23 cellular contexts compared by ENCODE assay signal in genomic region chr2:190844700-190845410, GRCh38. TPM values are rescaled to one million over a fixed set of nuclear protein-coding genes. Genes with fewer than 3 reads are reported as not detected.
A peak's percentile ranks its signal among the peaks of the same experiment; 100 is the strongest.
DNase-seq lines count a peak whose midpoint lies in the region; ATAC-seq, FAIRE-seq and TF ChIP-seq lines count a peak whose summit lies in the region.
"Had no signal": no experiment of that assay in that cellular context is flagged by ENCODE, and none has a peak within 500 bp of the region (broad histone marks: within the 10 kb centered on the region; RNA-seq: fewer than 3 reads in every experiment).

No MANE protein-coding gene starts in this region.

- 83% methylated on average over 3 of the region's 4 CpGs for WGBS in mesenchymal stem cell

- H3K4me3 ChIP-seq in mesenchymal stem cell (ENCODE audit: insufficient read depth in 1 of 2, low read depth in 1 of 2, low read length in 2 of 2) = no peak overlapping the region
- H3K4me3 ChIP-seq: BLaER1, ovary, right atrium auricular region had no signal

- H2BK5ac ChIP-seq in mesenchymal stem cell (ENCODE audit: low read depth, low read length, poor library complexity, severe bottlenecking) = peak overlapping the region; percentile 60

- no peak for ATAC-seq in activated CD8-positive, alpha-beta T cell treated with anti-CD3 and anti-CD28 coated beads for 36 hours
- no peak for ATAC-seq in activated CD8-positive, alpha-beta T cell treated with anti-CD3 and anti-CD28 coated beads, Interleukin-2, amount 10 ng/mL, durations not matched to agents 7 days and 5 days
- ATAC-seq: naive thymus-derived CD4-positive, alpha-beta T cell had no signal

- no peaks in the 10 kb centered on the region for H3K79me1 ChIP-seq in mesenchymal stem cell (replicated peaks; ENCODE audit: low read length, poor library complexity, severe bottlenecking)

- no peak overlapping the region for H3K4ac ChIP-seq in mesenchymal stem cell (ENCODE audit: low read depth in 1 of 2, low read length in 2 of 2)

- peak overlapping the region; percentile 25 for H3K4me3 Mint-ChIP-seq in activated CD8-positive, alpha-beta T cell treated with anti-CD3 and anti-CD28 coated beads for 36 hours
- no peak overlapping the region for H3K4me3 Mint-ChIP-seq in activated CD8-positive, alpha-beta T cell treated with anti-CD3 and anti-CD28 coated beads, Interleukin-2, amount 10 ng/mL, durations not matched to agents 7 days and 5 days
- peak overlapping the region; percentile 16 for H3K4me3 Mint-ChIP-seq in activated T-helper 1 cell treated with anti-CD3 and anti-CD28 coated beads, Interleukin-12 subunit alpha, Interleukin-12 subunit beta, Interleukin-2, Interleukin-4 antibody, amounts not matched to agents 30 ng/mL and 10 ng/mL and 1 ng/mL, durations not matched to agents 14 hours and 24 hours and 36 hours
- H3K4me3 Mint-ChIP-seq: activated T-helper 17 cell treated with anti-CD3 and anti-CD28 coated beads, Interleukin-2, amount 50 U/mL, for 72 hours; dendritic cell treated with granulocyte-macrophage colony-stimulating factor and Interleukin-4, amounts not matched to agents 40 ng/mL and 50 ng/mL, for 4 days; naive thymus-derived CD4-positive, alpha-beta T cell had no signal

- CTCF ChIA-PET in activated CD8-positive, alpha-beta T cell treated with anti-CD3 and anti-CD28 coated beads for 36 hours (lab: Charles Lee) = interaction anchor here (0.9 to 1.2 kb wide), 4 partner anchors 38 to 208 kb away, joined by 3 to 4 read pairs (median 4); no protein-coding TSS in a partner anchor
- CTCF ChIA-PET in activated CD8-positive, alpha-beta T cell treated with anti-CD3 and anti-CD28 coated beads, Interleukin-2, amount 10 ng/mL, durations not matched to agents 7 days and 5 days (lab: Charles Lee) = interaction anchor here (1.1 to 1.8 kb wide), 4 partner anchors 14 to 103 kb away, joined by 3 to 6 read pairs (median 4); no protein-coding TSS in a partner anchor

- FAIRE-seq in GM18507 (lab: Jason Lieb, UNC) = peak; percentile 5
- FAIRE-seq: HepG2 had no signal

- DNase-seq in activated CD8-positive, alpha-beta T cell treated with anti-CD3 and anti-CD28 coated beads for 36 hours = no peak
- no peak for DNase-seq in activated CD8-positive, alpha-beta T cell treated with anti-CD3 and anti-CD28 coated beads, Interleukin-2, amount 10 ng/mL, durations not matched to agents 7 days and 5 days
- DNase-seq in GM18507 (ENCODE audit: extremely low spot score, insufficient read length, low read depth) (no peak), mesenchymal stem cell (no peak), cerebellar cortex (ENCODE audit: low spot score) (no peak), ureter (ENCODE audit: low spot score) (no peak), dermis blood vessel endothelial cell (no peak)
- no peak for DNase-seq in activated T-helper 1 cell treated with anti-CD3 and anti-CD28 coated beads, Interleukin-12 subunit alpha, Interleukin-12 subunit beta, Interleukin-2, Interleukin-4 antibody, amounts not matched to agents 30 ng/mL and 10 ng/mL and 1 ng/mL, durations not matched to agents 14 hours and 24 hours and 36 hours (ENCODE audit: low spot score)
- DNase-seq: Caco-2; head of caudate nucleus; left colon; NCI-H1105 treated with DMSO at 0.1 percent for 48 hours; NCI-H2081; ovary; SIG-M5; stimulated activated CD4-positive, alpha-beta T cell treated with anti-CD3 and anti-CD28 coated beads, Interleukin-12 subunit alpha, Interleukin-12 subunit beta, amount 100 ng/mL, for 4 hours had no signal

- H2BK12ac ChIP-seq in mesenchymal stem cell (ENCODE audit: low read length in 2 of 2) = no peak overlapping the region

- H3K14ac ChIP-seq in mesenchymal stem cell (ENCODE audit: low read length in 2 of 2) = no peak overlapping the region

- TF ChIP-seq CTCF in activated CD8-positive, alpha-beta T cell treated with anti-CD3 and anti-CD28 coated beads for 36 hours (IDR thresholded peaks at IDR 0.05) = no peak

- H3K4me1 ChIP-seq in mesenchymal stem cell (ENCODE audit: control insufficient read depth, insufficient read depth, low read depth, low read length) = peaks cover 3% of the 10 kb centered on the region
- H3K4me1 ChIP-seq: BLaER1, right atrium auricular region had no signal

- H2BK120ac ChIP-seq in mesenchymal stem cell (ENCODE audit: low read depth, low read length) = no peak overlapping the region

- H2BK15ac ChIP-seq in mesenchymal stem cell (ENCODE audit: low read depth, poor library complexity, severe bottlenecking) = no peak overlapping the region

- no peak overlapping the region for H2AFZ ChIP-seq in mesenchymal stem cell (ENCODE audit: low read depth, low read length)

- H3K36me3 Mint-ChIP-seq in activated CD8-positive, alpha-beta T cell treated with anti-CD3 and anti-CD28 coated beads for 36 hours (ENCODE audit: low read depth) = no peaks in the 10 kb centered on the region
- H3K36me3 Mint-ChIP-seq in activated CD8-positive, alpha-beta T cell treated with anti-CD3 and anti-CD28 coated beads, Interleukin-2, amount 10 ng/mL, durations not matched to agents 7 days and 5 days (ENCODE audit: low read depth) = no peaks in the 10 kb centered on the region
- peaks cover 5% of the 10 kb centered on the region for H3K36me3 Mint-ChIP-seq in activated T-helper 1 cell treated with anti-CD3 and anti-CD28 coated beads, Interleukin-12 subunit alpha, Interleukin-12 subunit beta, Interleukin-2, Interleukin-4 antibody, amounts not matched to agents 30 ng/mL and 10 ng/mL and 1 ng/mL, durations not matched to agents 14 hours and 24 hours and 36 hours (ENCODE audit: low read depth)

- H3K18ac ChIP-seq in mesenchymal stem cell (ENCODE audit: low read depth in 1 of 2, low read length in 2 of 2) = no peak overlapping the region

- peak overlapping the region; percentile 92 for H3K27ac Mint-ChIP-seq in activated CD8-positive, alpha-beta T cell treated with anti-CD3 and anti-CD28 coated beads for 36 hours
- H3K27ac Mint-ChIP-seq in activated CD8-positive, alpha-beta T cell treated with anti-CD3 and anti-CD28 coated beads, Interleukin-2, amount 10 ng/mL, durations not matched to agents 7 days and 5 days = no peak overlapping the region
- peak overlapping the region; percentile 96 for H3K27ac Mint-ChIP-seq in activated T-helper 1 cell treated with anti-CD3 and anti-CD28 coated beads, Interleukin-12 subunit alpha, Interleukin-12 subunit beta, Interleukin-2, Interleukin-4 antibody, amounts not matched to agents 30 ng/mL and 10 ng/mL and 1 ng/mL, durations not matched to agents 14 hours and 24 hours and 36 hours
- H3K27ac Mint-ChIP-seq: activated T-helper 17 cell treated with anti-CD3 and anti-CD28 coated beads, Interleukin-2, amount 50 U/mL, for 72 hours; dendritic cell treated with granulocyte-macrophage colony-stimulating factor and Interleukin-4, amounts not matched to agents 40 ng/mL and 50 ng/mL, for 4 days had no signal

- no peaks in the 10 kb centered on the region for H3K27me3 ChIP-seq in mesenchymal stem cell (ENCODE audit: control insufficient read depth in 1 of 2, insufficient read depth in 1 of 2, low read length in 2 of 2)
- H3K27me3 ChIP-seq: BLaER1, ovary, right atrium auricular region had no signal

- H3K23ac ChIP-seq in mesenchymal stem cell (ENCODE audit: low read length in 2 of 2) = no peak overlapping the region

- peaks cover 31% of the 10 kb centered on the region for H3K4me1 Mint-ChIP-seq in activated CD8-positive, alpha-beta T cell treated with anti-CD3 and anti-CD28 coated beads for 36 hours (ENCODE audit: low read depth)
- peaks cover 3% of the 10 kb centered on the region for H3K4me1 Mint-ChIP-seq in activated CD8-positive, alpha-beta T cell treated with anti-CD3 and anti-CD28 coated beads, Interleukin-2, amount 10 ng/mL, durations not matched to agents 7 days and 5 days (ENCODE audit: low read depth)
- H3K4me1 Mint-ChIP-seq in activated T-helper 1 cell treated with anti-CD3 and anti-CD28 coated beads, Interleukin-12 subunit alpha, Interleukin-12 subunit beta, Interleukin-2, Interleukin-4 antibody, amounts not matched to agents 30 ng/mL and 10 ng/mL and 1 ng/mL, durations not matched to agents 14 hours and 24 hours and 36 hours (ENCODE audit: low read depth) = peaks cover 21% of the 10 kb centered on the region

- intact Hi-C loops in activated CD8-positive, alpha-beta T cell treated with anti-CD3 and anti-CD28 coated beads for 36 hours (cut with micrococcal nuclease) = loop anchor here (5.0 kb wide), 1 partner anchor 53 kb away; no protein-coding TSS in a partner anchor
- intact Hi-C loops in activated T-helper 1 cell treated with anti-CD3 and anti-CD28 coated beads, Interleukin-12 subunit alpha, Interleukin-12 subunit beta, Interleukin-2, Interleukin-4 antibody, amounts not matched to agents 30 ng/mL and 10 ng/mL and 1 ng/mL, durations not matched to agents 14 hours and 24 hours and 36 hours (cut with micrococcal nuclease) = loop anchor here (1.0 to 5.0 kb wide), 11 partner anchors 35 to 526 kb away; partner anchors contain the start of genes GLS, HIBCH and NAB1

- peak overlapping the region; percentile 98 for H2AK5ac ChIP-seq in mesenchymal stem cell (ENCODE audit: low read length, severe bottlenecking)

- H3K36me3 ChIP-seq in mesenchymal stem cell (ENCODE audit: control insufficient read depth in 1 of 2, insufficient read depth in 2 of 2, low read depth in 1 of 2, low read length in 2 of 2) = no peaks in the 10 kb centered on the region
- H3K36me3 ChIP-seq: BLaER1, ovary, right atrium auricular region had no signal

- no peaks in the 10 kb centered on the region for H3K9me3 Mint-ChIP-seq in activated CD8-positive, alpha-beta T cell treated with anti-CD3 and anti-CD28 coated beads for 36 hours
- H3K9me3 Mint-ChIP-seq in activated CD8-positive, alpha-beta T cell treated with anti-CD3 and anti-CD28 coated beads, Interleukin-2, amount 10 ng/mL, durations not matched to agents 7 days and 5 days (ENCODE audit: insufficient read depth) = no peaks in the 10 kb centered on the region
- no peaks in the 10 kb centered on the region for H3K9me3 Mint-ChIP-seq in activated T-helper 1 cell treated with anti-CD3 and anti-CD28 coated beads, Interleukin-12 subunit alpha, Interleukin-12 subunit beta, Interleukin-2, Interleukin-4 antibody, amounts not matched to agents 30 ng/mL and 10 ng/mL and 1 ng/mL, durations not matched to agents 14 hours and 24 hours and 36 hours
- H3K9me3 Mint-ChIP-seq: activated T-helper 17 cell treated with anti-CD3 and anti-CD28 coated beads, Interleukin-2, amount 50 U/mL, for 72 hours; dendritic cell treated with granulocyte-macrophage colony-stimulating factor and Interleukin-4, amounts not matched to agents 40 ng/mL and 50 ng/mL, for 4 days; naive thymus-derived CD4-positive, alpha-beta T cell had no signal

- no peak overlapping the region for H3K9ac ChIP-seq in mesenchymal stem cell (ENCODE audit: low read length)
- H3K9ac ChIP-seq: BLaER1 had no signal

- no peak overlapping the region for H4K91ac ChIP-seq in mesenchymal stem cell (ENCODE audit: low read length)

- H3K27me3 Mint-ChIP-seq in activated CD8-positive, alpha-beta T cell treated with anti-CD3 and anti-CD28 coated beads for 36 hours = no peaks in the 10 kb centered on the region
- peaks cover 2% of the 10 kb centered on the region for H3K27me3 Mint-ChIP-seq in activated CD8-positive, alpha-beta T cell treated with anti-CD3 and anti-CD28 coated beads, Interleukin-2, amount 10 ng/mL, durations not matched to agents 7 days and 5 days (ENCODE audit: low read depth)
- H3K27me3 Mint-ChIP-seq in activated T-helper 1 cell treated with anti-CD3 and anti-CD28 coated beads, Interleukin-12 subunit alpha, Interleukin-12 subunit beta, Interleukin-2, Interleukin-4 antibody, amounts not matched to agents 30 ng/mL and 10 ng/mL and 1 ng/mL, durations not matched to agents 14 hours and 24 hours and 36 hours (ENCODE audit: insufficient read depth) = no peaks in the 10 kb centered on the region
- H3K27me3 Mint-ChIP-seq: activated T-helper 17 cell treated with anti-CD3 and anti-CD28 coated beads, Interleukin-2, amount 50 U/mL, for 72 hours; dendritic cell treated with granulocyte-macrophage colony-stimulating factor and Interleukin-4, amounts not matched to agents 40 ng/mL and 50 ng/mL, for 4 days; naive thymus-derived CD4-positive, alpha-beta T cell had no signal

- POLR2A ChIA-PET in activated CD8-positive, alpha-beta T cell treated with anti-CD3 and anti-CD28 coated beads for 36 hours (lab: Charles Lee) = interaction anchor here (1.0 to 3.3 kb wide), 4 partner anchors 14 to 54 kb away, joined by 3 to 16 read pairs (median 4); no protein-coding TSS in a partner anchor
- POLR2A ChIA-PET in activated CD8-positive, alpha-beta T cell treated with anti-CD3 and anti-CD28 coated beads, Interleukin-2, amount 10 ng/mL, durations not matched to agents 7 days and 5 days (lab: Charles Lee) = interaction anchor here (0.7 to 1.0 kb wide), 2 partner anchors 35 to 57 kb away, joined by 3 read pairs; no protein-coding TSS in a partner anchor

- no peak overlapping the region for H4K8ac ChIP-seq in mesenchymal stem cell (ENCODE audit: low read length)

- H3K9me3 ChIP-seq in mesenchymal stem cell (ENCODE audit: control insufficient read depth, low read length) = no peaks in the 10 kb centered on the region
- H3K9me3 ChIP-seq: BLaER1, Caco-2, ovary, right atrium auricular region had no signal

- no peak overlapping the region for H3K4me2 ChIP-seq in mesenchymal stem cell (ENCODE audit: low read length, poor library complexity, severe bottlenecking)
- H3K4me2 ChIP-seq: BLaER1 had no signal

- peak overlapping the region; percentile 83 for H3K27ac ChIP-seq in mesenchymal stem cell (ENCODE audit: low read length, poor library complexity, severe bottlenecking)
- H3K27ac ChIP-seq: BLaER1, ovary, right atrium auricular region, VCaP had no signal

RNA-seq across cellular contexts. Expression of gene GLS, which starts 35.8 kb away (rescaled TPM):
- total RNA-seq in activated CD8-positive, alpha-beta T cell treated with anti-CD3 and anti-CD28 coated beads for 36 hours = 100 to 1,000 TPM; 218 to 227 TPM
- total RNA-seq in activated CD8-positive, alpha-beta T cell treated with anti-CD3 and anti-CD28 coated beads, Interleukin-2, amount 10 ng/mL, durations not matched to agents 7 days and 5 days = 100 to 1,000 TPM; 162 to 193 TPM
- 220 and 237 TPM in 2 replicates for total RNA-seq in activated T-helper 1 cell treated with anti-CD3 and anti-CD28 coated beads, Interleukin-12 subunit alpha, Interleukin-12 subunit beta, Interleukin-2, Interleukin-4 antibody, amounts not matched to agents 30 ng/mL and 10 ng/mL and 1 ng/mL, durations not matched to agents 14 hours and 24 hours and 36 hours
- polyA plus RNA-seq in mesenchymal stem cell (2013, experiment 1 of 2) = 33.6 TPM
- 34.7 TPM for polyA plus RNA-seq in mesenchymal stem cell (2013, experiment 2 of 2)
- 105 TPM for total RNA-seq in ureter
- total RNA-seq in dermis blood vessel endothelial cell = 250 and 284 TPM in 2 replicates
